Comparison of ENCODE assay signal across 17 cellular contexts in the genomic region with DNA sequence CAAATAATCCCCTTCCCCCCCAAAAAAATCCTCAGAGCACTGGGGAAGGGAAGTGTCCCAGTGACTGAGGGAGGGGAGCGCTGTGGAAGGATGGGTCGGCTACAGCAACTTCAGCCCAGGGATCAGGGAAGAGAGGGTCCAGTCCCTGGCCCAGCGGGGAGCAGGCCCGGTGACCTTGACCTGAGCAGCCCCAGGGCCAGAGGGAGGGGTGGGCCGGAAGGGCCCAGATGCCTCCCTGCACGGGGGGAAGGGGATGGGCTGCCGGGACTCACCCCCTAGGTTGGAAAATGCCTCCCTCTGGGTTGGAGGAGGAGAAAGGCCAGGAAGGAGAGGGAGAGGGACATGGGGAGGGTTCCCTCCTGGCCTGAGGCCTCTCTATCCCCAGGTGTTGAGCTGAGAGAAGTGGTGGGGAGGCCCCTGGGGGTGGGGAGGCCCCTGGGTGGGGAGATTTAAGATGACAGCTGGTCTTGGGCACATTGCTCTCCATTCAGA. TPM values are rescaled to one million over a fixed set of nuclear protein-coding genes. Genes with fewer than 3 reads are reported as not detected.
DNase-seq lines count a peak whose midpoint lies in the region; ATAC-seq and TF ChIP-seq lines count a peak whose summit lies in the region.
"Had no signal": no experiment of that assay in that cellular context is flagged by ENCODE, and none has a peak within 500 bp of the region (broad histone marks: within the 10 kb centered on the region; RNA-seq: fewer than 3 reads in every experiment).

No MANE protein-coding gene starts in this region.

- intact Hi-C loops in left ventricle myocardium inferior (cut with micrococcal nuclease) = no loop called here
- intact Hi-C loops in cardiac septum (cut with DNase I) = no loop called here
- intact Hi-C loops in dorsolateral prefrontal cortex (cut with DNase I) = loop anchor here in 1 of 2 donors (10.0 kb wide), 1 partner anchor 110 kb away; the partner anchor contains the start of genes DUSP28 and RNPEPL1
- intact Hi-C loops in mucosa of descending colon (cut with DNase I, micrococcal nuclease) = no loop called here
- intact Hi-C loops in transverse colon (cut with DNase I; ENCODE audit: low total_unique reads) = no loop called here

- DNase-seq in left ventricle myocardium inferior (no peak), cardiac septum (ENCODE audit: low spot score) (no peak), dorsolateral prefrontal cortex (peak in 1 of 10 donors; percentile 39), mucosa of descending colon (peak in 2 of 3 donors; percentile 6 to 30), upper lobe of left lung (no peak), transverse colon (no peak), A172 (ENCODE audit: low spot score) (no peak)
- DNase-seq: activated CD4-positive, CD25-positive, alpha-beta regulatory T cell treated with anti-CD3 and anti-CD28 coated beads, Interleukin-2, amount 50 U/mL, for 72 hours; activated naive CD4-positive, alpha-beta T cell treated with anti-CD3 and anti-CD28 coated beads, Interleukin-2, amount 50 U/mL, for 16 hours; effector memory CD4-positive, alpha-beta T cell; foreskin keratinocyte; GF-D8; MV-4-11; NCI-H748 treated with DMSO at 0.1 percent for 48 hours; small intestine had no signal

- TF ChIP-seq POLR2A in upper lobe of left lung (IDR thresholded peaks at IDR 0.05) = no peak
- TF ChIP-seq POLR2A in transverse colon (IDR thresholded peaks at IDR 0.05) = no peak

- H3K4me1 ChIP-seq in left ventricle myocardium inferior (peaks cover 65% of the 10 kb centered on the region), mucosa of descending colon (ENCODE audit: low read depth) (peaks cover 8% of the 10 kb centered on the region), upper lobe of left lung (peaks cover 16 to 47% (median 22%) of the 10 kb centered on the region in 4 donors), transverse colon (peaks cover 6 to 30% (median 21%) of the 10 kb centered on the region in 4 donors)

- TF ChIP-seq EP300 in upper lobe of left lung (IDR thresholded peaks at IDR 0.05) = no peak
- no peak for TF ChIP-seq EP300 in transverse colon (IDR thresholded peaks at IDR 0.05; ENCODE audit: low read depth)

- H3K9me3 ChIP-seq in left ventricle myocardium inferior (replicated peaks) (no peaks in the 10 kb centered on the region), mucosa of descending colon (no peaks in the 10 kb centered on the region), upper lobe of left lung (no peaks in the 10 kb centered on the region), transverse colon (no peaks in the 10 kb centered on the region)

- H3K4me3 ChIP-seq in left ventricle myocardium inferior = no peak overlapping the region
- H3K4me3 ChIP-seq in dorsolateral prefrontal cortex = peak overlapping the region in 55 of 59 donors; percentile 18 to 84 (median 60)
- H3K4me3 ChIP-seq in mucosa of descending colon = no peak overlapping the region
- peak overlapping the region in 3 of 4 donors; percentile 16 to 44 (median 25) for H3K4me3 ChIP-seq in upper lobe of left lung
- no peak overlapping the region for H3K4me3 ChIP-seq in transverse colon

- in situ Hi-C loops in transverse colon (cut with MboI; ENCODE audit: low pct_ligation_motif_present in 1 of 4, low pct_unique_long_range_greater_than_20kb in 1 of 4, low sequenced_read_pairs in 3 of 4) = no loop called here

- H3K27ac ChIP-seq in left ventricle myocardium inferior (replicated peaks) = peak overlapping the region; percentile 11
- peak overlapping the region in 49 of 59 donors; percentile 33 to 97 (median 86) for H3K27ac ChIP-seq in dorsolateral prefrontal cortex
- H3K27ac ChIP-seq in upper lobe of left lung = peak overlapping the region in 1 of 4 donors; percentile 17
- no peak overlapping the region for H3K27ac ChIP-seq in transverse colon
- H3K27ac ChIP-seq: foreskin keratinocyte had no signal

- H3K36me3 ChIP-seq in left ventricle myocardium inferior (no peaks in the 10 kb centered on the region), mucosa of descending colon (ENCODE audit: low read depth) (no peaks in the 10 kb centered on the region), upper lobe of left lung (no peaks in the 10 kb centered on the region), transverse colon (no peaks in the 10 kb centered on the region)

- ATAC-seq in mucosa of descending colon (no peak), upper lobe of left lung (ENCODE audit: low FRiP score in 2 of 2) (no peak), HG03139 (IDR thresholded peaks at IDR 0.05; ENCODE audit: unreplicated experiment) (no peak)
- ATAC-seq: foreskin keratinocyte; stimulated activated memory B cell treated with anti-CD40 and anti-IgM and Interleukin-4, amounts not matched to agents 10 μg/mL and 1 μg/mL and 100 μg/mL, for 72 hours had no signal

- 21 to 45% methylated on average over 4 to 7 of the region's 7 CpGs for WGBS in upper lobe of left lung, 2 donors
- WGBS in transverse colon (ENCODE audit: low coverage in 1 of 2), 2 donors = 37% methylated on average over 7 of the region's 7 CpGs; no CpG with 5 or more reads in 1 of the 2 donors

- TF ChIP-seq CTCF in left ventricle myocardium inferior (IDR thresholded peaks at IDR 0.05; ENCODE audit: borderline replicate concordance) (no peak), dorsolateral prefrontal cortex (IDR thresholded peaks at IDR 0.05 in 54 of 56, conservative IDR thresholded peaks at IDR 0.05 in 2 of 56; ENCODE audit: low read depth in 1 of 56, partially characterized antibody in 56 of 56) (no peak), mucosa of descending colon (IDR thresholded peaks at IDR 0.05) (no peak), upper lobe of left lung (IDR thresholded peaks at IDR 0.05) (no peak), transverse colon (IDR thresholded peaks at IDR 0.05) (no peak)

- H3K27me3 ChIP-seq in left ventricle myocardium inferior (ENCODE audit: low read depth) (peaks cover 78% of the 10 kb centered on the region), dorsolateral prefrontal cortex (no peaks in the 10 kb centered on the region), upper lobe of left lung (peaks cover 0 to 40% (median 7%) of the 10 kb centered on the region in 4 donors), transverse colon (peaks cover 60% of the 10 kb centered on the region)

RNA-seq across cellular contexts. Expression of gene GPC1, which starts 19.8 kb away (rescaled TPM):
- total RNA-seq in left ventricle myocardium inferior = 187 TPM
- total RNA-seq in cardiac septum = 291 TPM
- total RNA-seq in dorsolateral prefrontal cortex = 100 to 1,000 TPM in 94 of 120 experiments, 10 to 100 TPM in 26; 67.1 to 206 (median 116) TPM
- total RNA-seq in mucosa of descending colon = 10 to 100 TPM; 12.4 to 29.2 (median 15.4) TPM
- 10 to 100 TPM; 16.8 to 45.5 (median 33.2) TPM for total RNA-seq in upper lobe of left lung
- 10 to 100 TPM; 10.4 to 31.8 (median 18.0) TPM for total RNA-seq in transverse colon
- total RNA-seq in A172 (2014; rRNA removed; shearing (Covaris generic)) = 182 and 198 TPM in 2 replicates

Comparison
In these comparisons a context has a peak if more than half of its experiments do, and no peak if none do; other contexts are left out.
1. DNase-seq: peak in mucosa of descending colon (2 of 3); none in left ventricle myocardium inferior (single experiment), cardiac septum (single experiment), upper lobe of left lung (0 of 2), transverse colon (single experiment) and A172 (single experiment).
2. H3K27ac ChIP-seq: peak in left ventricle myocardium inferior (single experiment) and dorsolateral prefrontal cortex (49 of 59); none in transverse colon (0 of 4).
3. H3K4me3 ChIP-seq: peak in dorsolateral prefrontal cortex (55 of 59) and upper lobe of left lung (3 of 4); none in left ventricle myocardium inferior (single experiment), mucosa of descending colon (single experiment) and transverse colon (0 of 4).